Comparison of ENCODE assay signal across 8 cellular contexts in genomic region chr5:145834554-145834916, GRCh38. TPM values are rescaled to one million over a fixed set of nuclear protein-coding genes. Genes with fewer than 3 reads are reported as not detected.
DNase-seq lines count a peak whose midpoint lies in the region; ATAC-seq and TF ChIP-seq lines count a peak whose summit lies in the region.

No MANE protein-coding gene starts in this region.

- TF ChIP-seq CTCF in CD8-positive, alpha-beta T cell (IDR thresholded peaks at IDR 0.05), result no peak
- no peak for TF ChIP-seq CTCF in neural crest cell (conservative IDR thresholded peaks at IDR 0.05)

- H3K27me3 ChIP-seq in CD8-positive, alpha-beta T cell (ENCODE audit: insufficient read depth, low read length), result no peaks in the 10 kb centered on the region
- H3K27me3 ChIP-seq in effector memory CD4-positive, alpha-beta T cell (replicated peaks; ENCODE audit: control insufficient read depth, insufficient read depth, low read length, poor library complexity, severe bottlenecking), result no peaks in the 10 kb centered on the region

- H3K4me1 ChIP-seq in CD8-positive, alpha-beta T cell (ENCODE audit: insufficient read depth, low read length), result no peaks in the 10 kb centered on the region
- peaks cover 3% of the 10 kb centered on the region for H3K4me1 ChIP-seq in effector memory CD4-positive, alpha-beta T cell (ENCODE audit: control insufficient read depth, insufficient read depth, low read length, poor library complexity, severe bottlenecking)

- peaks cover 9% of the 10 kb centered on the region for H3K4me1 Mint-ChIP-seq in CD8-positive, alpha-beta T cell (ENCODE audit: low read depth)
- H3K4me1 Mint-ChIP-seq in IgD-negative memory B cell (peaks cover 4 to 11% (median 10%) of the 10 kb centered on the region in 3 donors), neural crest cell (peaks cover 21% of the 10 kb centered on the region)

- H3K4me3 ChIP-seq in CD8-positive, alpha-beta T cell (ENCODE audit: low read depth, low read length), result peak overlapping the region; percentile 5
- peak overlapping the region; percentile 52 for H3K4me3 ChIP-seq in effector memory CD4-positive, alpha-beta T cell (ENCODE audit: insufficient read depth, low read depth, low read length, poor library complexity, severe bottlenecking)

- CTCF ChIA-PET in CD8-positive, alpha-beta T cell (lab: Charles Lee), result no interaction called here

- no peak overlapping the region for H3K27ac Mint-ChIP-seq in CD8-positive, alpha-beta T cell
- H3K27ac Mint-ChIP-seq in IgD-negative memory B cell (peak overlapping the region in 1 of 3 donors; percentile 65), neural crest cell (ENCODE audit: unreplicated experiment) (no peak overlapping the region)

- peaks cover 23% of the 10 kb centered on the region for H3K27me3 Mint-ChIP-seq in CD8-positive, alpha-beta T cell (ENCODE audit: low read depth)
- H3K27me3 Mint-ChIP-seq in IgD-negative memory B cell (peaks cover 8% of the 10 kb centered on the region), neural crest cell (ENCODE audit: low read depth) (no peaks in the 10 kb centered on the region)

- POLR2A ChIA-PET in CD8-positive, alpha-beta T cell (lab: Charles Lee), result no interaction called here

- no peak for DNase-seq in CD8-positive, alpha-beta T cell
- no peak for DNase-seq in effector memory CD4-positive, alpha-beta T cell
- no peak for DNase-seq in neural crest cell (ENCODE audit: low read depth, low spot score)
- DNase-seq in AG20443 (ENCODE audit: low spot score), result no peak
- DNase-seq in DMS153 (lab: John Stamatoyannopoulos, UW), result no peak

- H3K4me3 Mint-ChIP-seq in CD8-positive, alpha-beta T cell, result peak overlapping the region; percentile 7
- H3K4me3 Mint-ChIP-seq in IgD-negative memory B cell, result peak overlapping the region; percentile 70 to 92 (median 80)
- peak overlapping the region; percentile 82 for H3K4me3 Mint-ChIP-seq in neural crest cell

- H3K36me3 ChIP-seq in CD8-positive, alpha-beta T cell (ENCODE audit: insufficient read depth, low read length), result no peaks in the 10 kb centered on the region
- no peaks in the 10 kb centered on the region for H3K36me3 ChIP-seq in effector memory CD4-positive, alpha-beta T cell (ENCODE audit: control insufficient read depth, insufficient read depth, low read length)

- no peaks in the 10 kb centered on the region for H3K36me3 Mint-ChIP-seq in CD8-positive, alpha-beta T cell
- peaks cover 2% of the 10 kb centered on the region for H3K36me3 Mint-ChIP-seq in IgD-negative memory B cell
- H3K36me3 Mint-ChIP-seq in neural crest cell (ENCODE audit: low read depth), result no peaks in the 10 kb centered on the region

- H3K9me3 ChIP-seq in CD8-positive, alpha-beta T cell (ENCODE audit: low read length), result no peaks in the 10 kb centered on the region
- no peaks in the 10 kb centered on the region for H3K9me3 ChIP-seq in effector memory CD4-positive, alpha-beta T cell (ENCODE audit: control insufficient read depth, low read length)

- intact Hi-C loops in CD8-positive, alpha-beta T cell (cut with DNase I, micrococcal nuclease), result no loop called here

- no peak for ATAC-seq in CD8-positive, alpha-beta T cell
- no peak for ATAC-seq in HG03378 (IDR thresholded peaks at IDR 0.05; ENCODE audit: unreplicated experiment)
- no peak for ATAC-seq in HG02981 (IDR thresholded peaks at IDR 0.05; ENCODE audit: unreplicated experiment)

- no peaks in the 10 kb centered on the region for H3K9me3 Mint-ChIP-seq in CD8-positive, alpha-beta T cell
- no peaks in the 10 kb centered on the region for H3K9me3 Mint-ChIP-seq in IgD-negative memory B cell
- H3K9me3 Mint-ChIP-seq in neural crest cell, result no peaks in the 10 kb centered on the region

- H3K27ac ChIP-seq in CD8-positive, alpha-beta T cell (ENCODE audit: low read depth, low read length), result no peak overlapping the region
- no peak overlapping the region for H3K27ac ChIP-seq in effector memory CD4-positive, alpha-beta T cell (ENCODE audit: insufficient read depth, low read length, poor library complexity, severe bottlenecking)

RNA-seq across cellular contexts. Expression of gene PRELID2, which starts 0.6 kb away (rescaled TPM):
- under 1 TPM in 1 of 2 experiments, not detected in 1; 0.38 TPM for total RNA-seq in CD8-positive, alpha-beta T cell
- 3.3 TPM for polyA plus RNA-seq in IgD-negative memory B cell
- total RNA-seq in neural crest cell, result 14.0 and 15.6 TPM in 2 replicates

RNA-seq across cellular contexts. Expression of gene GRXCR2, which starts 38.3 kb away (rescaled TPM):
- total RNA-seq in CD8-positive, alpha-beta T cell, result not detected
- polyA plus RNA-seq in IgD-negative memory B cell, result not detected
- total RNA-seq in neural crest cell, result not detected in 2 replicates

Comparison
In these comparisons a context has a peak if more than half of its experiments do, and no peak if none do; other contexts are left out.
1. H3K4me3 Mint-ChIP-seq: peak in every context shown above with its lines; median percentile 82 in neural crest cell; 80 in IgD-negative memory B cell; 7 in CD8-positive, alpha-beta T cell.
2. RNA of gene PRELID2, which starts 0.6 kb away (total RNA-seq): 14.0 to 15.6 TPM in neural crest cell; 0.38 TPM in CD8-positive, alpha-beta T cell; every median in the first group is over 10 times any median in the second.